In genomic region chr12:50105913-50106450, GRCh38 we compare ENCODE assay signal across 1 cellular context.
TF ChIP-seq lines count a peak whose summit lies in the region.

No MANE protein-coding gene starts in this region.

TF ChIP-seq in H1, 55 proteins besides CTCF, POLR2A, EP300 and RAD21:
- no peak for TF ChIP-seq RFX5 (IDR thresholded peaks at IDR 0.05; ENCODE audit: borderline replicate concordance, low read depth, low read length)
- no peak for TF ChIP-seq KDM4A (IDR thresholded peaks at IDR 0.05; ENCODE audit: low read depth, low read length, severe bottlenecking)
- TF ChIP-seq MAFK (IDR thresholded peaks at IDR 0.05; ENCODE audit: low read depth, low read length), result no peak
- TF ChIP-seq CHD7 (IDR thresholded peaks at IDR 0.05; ENCODE audit: insufficient replicate concordance, low read length), result no peak
- TF ChIP-seq EGR1 (IDR thresholded peaks at IDR 0.05; ENCODE audit: borderline replicate concordance, low read depth, low read length), result no peak
- TF ChIP-seq YY1 (IDR thresholded peaks at IDR 0.05; ENCODE audit: low read depth, low read length), result no peak
- no peak for TF ChIP-seq ASH2L (IDR thresholded peaks at IDR 0.05; ENCODE audit: low read length)
- TF ChIP-seq JUN (IDR thresholded peaks at IDR 0.05; ENCODE audit: low read depth, low read length), result no peak
- no peak for TF ChIP-seq FOSL1 (IDR thresholded peaks at IDR 0.05; ENCODE audit: insufficient read depth, low read depth, low read length)
- TF ChIP-seq HDAC2 (IDR thresholded peaks at IDR 0.05; ENCODE audit: borderline replicate concordance in 1 of 2, low read depth in 2 of 2, low read length in 2 of 2), result no peak
- no peak for TF ChIP-seq BACH1 (IDR thresholded peaks at IDR 0.05; ENCODE audit: low read length)
- TF ChIP-seq RNF2 (IDR thresholded peaks at IDR 0.05; ENCODE audit: borderline replicate concordance, low read depth, low read length, missing control alignments, poor library complexity, severe bottlenecking), result no peak
- no peak for TF ChIP-seq TAF1 (IDR thresholded peaks at IDR 0.05; ENCODE audit: low read depth, low read length)
- TF ChIP-seq SP2 (IDR thresholded peaks at IDR 0.05; ENCODE audit: low read length), result no peak
